19 cellular contexts compared by ENCODE assay signal in genomic region chr22:48675141-48675827, GRCh38.
"Had no signal": no experiment of that assay in that cellular context is flagged by ENCODE, and none has a peak within 500 bp of the region (broad histone marks: within the 10 kb centered on the region; RNA-seq: fewer than 3 reads in every experiment).

No MANE protein-coding gene starts in this region.

- H3K27ac ChIP-seq: SJCRH30 had no signal

- H3K4me3 ChIP-seq: MG63, SJCRH30 had no signal

- H3K4me1 ChIP-seq: SJCRH30 had no signal

- ATAC-seq: HepG2, SK-N-SH treated with all-trans-retinoic acid at 6 μM for 48 hours had no signal

- H3K36me3 ChIP-seq: MG63, SJCRH30 had no signal

- DNase-seq: IMR-90, KG1, MG63, NCI-H1092, NCI-H1105 treated with DMSO at 0.1 percent for 48 hours, NCI-H1417 treated with DMSO at 0.1 percent for 48 hours, NCI-H146, NCI-H1694 treated with DMSO at 0.1 percent for 48 hours, NCI-H1930, NCI-H2081, NCI-H2107, NCI-H2227 treated with DMSO at 0.1 percent for 48 hours, NCI-H524, NCI-H526 treated with DMSO at 0.1 percent for 48 hours, NCI-H774, SHP77 treated with DMSO at 0.1 percent for 48 hours, SJCRH30 had no signal

- H3K27me3 ChIP-seq: MG63, SJCRH30 had no signal

- H3K9me3 ChIP-seq: MG63, SJCRH30 had no signal
